In genomic region chr4:87608229-87608628, GRCh38 we compare ENCODE assay signal across 11 cellular contexts. TPM values are rescaled to one million over a fixed set of nuclear protein-coding genes. Genes with fewer than 3 reads are reported as not detected.
"Had no signal": no experiment of that assay in that cellular context is flagged by ENCODE, and none has a peak within 500 bp of the region (broad histone marks: within the 10 kb centered on the region; RNA-seq: fewer than 3 reads in every experiment).

Gene DSPP, plus strand, starts transcription at chr4:87608529. Its CDS starts 2,380 bp downstream, at chr4:87610909.

- H2AFZ ChIP-seq: GM23248, GM23338 had no signal

- H3K9ac ChIP-seq: GM23248 had no signal

- H3K4me1 Mint-ChIP-seq: GM23338 had no signal

- H3K4me3 Mint-ChIP-seq: GM23338, H9, HFFc6 had no signal

- H3K9me3 ChIP-seq: HAP-1 had no signal

- H3K4me2 ChIP-seq: GM23338 had no signal

- H3K4me1 ChIP-seq: HAP-1 had no signal

- ATAC-seq: GM23338, HCT116 had no signal

- H3K9me3 Mint-ChIP-seq: GM23338, H9, HFFc6 had no signal

- H3K4me3 ChIP-seq: GM23248, GM23338, HAP-1 had no signal

- H3K36me3 ChIP-seq: HAP-1 had no signal

- DNase-seq: GM23248, GOT3, H7, H9, HCEC 1CT, HFFc6 had no signal

- H3K27ac Mint-ChIP-seq: GM23338, H9, HFFc6 had no signal

- H3K27ac ChIP-seq: GM23248 had no signal

RNA-seq across cellular contexts. Expression of gene DSPP, which starts in this region (rescaled TPM):
- total RNA-seq: GM23248, GM23338, H1, H4, H7, H9, HFFc6 had no signal
- polyA plus RNA-seq: GM23248, H1 had no signal
